8 cellular contexts compared by ENCODE assay signal in genomic region chr1:207822602-207823451, GRCh38.
A peak's percentile ranks its signal among the peaks of the same experiment; 100 is the strongest.
DNase-seq lines count a peak whose midpoint lies in the region; ATAC-seq and TF ChIP-seq lines count a peak whose summit lies in the region.

No MANE protein-coding gene starts in this region.

- peaks cover 63% of the 10 kb centered on the region for H3K4me1 Mint-ChIP-seq in activated CD8-positive, alpha-beta memory T cell treated with anti-CD3 and anti-CD28 coated beads, Interleukin-2, amount 10 ng/mL, durations not matched to agents 7 days and 5 days
- H3K4me1 Mint-ChIP-seq in naive thymus-derived CD8-positive, alpha-beta T cell, result peaks cover 47 to 99% (median 91%) of the 10 kb centered on the region in 4 donors

- no peaks in the 10 kb centered on the region for H3K9me2 ChIP-seq in Karpas-422 (replicated peaks; ENCODE audit: insufficient read depth, low read length)

- H3K4me1 ChIP-seq in ES-I3 (ENCODE audit: insufficient read depth, low read length), result peaks cover 11% of the 10 kb centered on the region; the same call in 1 of the 2 replicates
- H3K4me1 ChIP-seq in Karpas-422 (ENCODE audit: low read length), result peaks cover 81% of the 10 kb centered on the region
- H3K4me1 ChIP-seq in subcutaneous abdominal adipose tissue (ENCODE audit: control insufficient read depth in 5 of 5, insufficient read depth in 5 of 5, low read length in 5 of 5), result peaks cover 31 to 92% (median 90%) of the 10 kb centered on the region in 5 donors

- peak; percentile 59 for ATAC-seq in GM21447 (IDR thresholded peaks at IDR 0.05; ENCODE audit: unreplicated experiment)
- no peak for ATAC-seq in activated CD8-positive, alpha-beta memory T cell treated with anti-CD3 and anti-CD28 coated beads, Interleukin-2, amount 10 ng/mL, durations not matched to agents 7 days and 5 days
- peak; percentile 64 to 67 for ATAC-seq in naive thymus-derived CD8-positive, alpha-beta T cell

- peaks cover 39% of the 10 kb centered on the region for H4K20me1 ChIP-seq in Karpas-422 (ENCODE audit: insufficient read depth, low read depth, low read length)

- DNase-seq in Karpas-422 (peak; percentile 98), epithelial cell of proximal tubule (ENCODE audit: low read depth) (peak; percentile 77), amniotic stem cell (lab: John Stamatoyannopoulos, UW) (no peak)
- peak; percentile 65 for DNase-seq in activated CD8-positive, alpha-beta memory T cell treated with anti-CD3 and anti-CD28 coated beads, Interleukin-2, amount 10 ng/mL, durations not matched to agents 7 days and 5 days
- DNase-seq in naive thymus-derived CD8-positive, alpha-beta T cell, result peak; percentile 56 to 94 (median 86)

- H3K9me3 Mint-ChIP-seq in activated CD8-positive, alpha-beta memory T cell treated with anti-CD3 and anti-CD28 coated beads, Interleukin-2, amount 10 ng/mL, durations not matched to agents 7 days and 5 days (ENCODE audit: low read depth), result no peaks in the 10 kb centered on the region
- H3K9me3 Mint-ChIP-seq in naive thymus-derived CD8-positive, alpha-beta T cell, result peaks cover 0 to 5% (median 0%) of the 10 kb centered on the region in 9 donors

- H3K4me2 ChIP-seq in Karpas-422 (ENCODE audit: low read depth, low read length, poor library complexity, severe bottlenecking), result peak overlapping the region; percentile 95

- H3K27ac ChIP-seq in Karpas-422 (ENCODE audit: low read length) (peak overlapping the region; percentile 99), subcutaneous abdominal adipose tissue (ENCODE audit: low read depth, low read length) (peak overlapping the region; percentile 100)

- H3K27me3 ChIP-seq in Karpas-422 (ENCODE audit: low read length), result no peaks in the 10 kb centered on the region
- no peaks in the 10 kb centered on the region for H3K27me3 ChIP-seq in subcutaneous abdominal adipose tissue (ENCODE audit: control insufficient read depth in 5 of 5, insufficient read depth in 4 of 5, low read length in 5 of 5)

- H3K27ac Mint-ChIP-seq in activated CD8-positive, alpha-beta memory T cell treated with anti-CD3 and anti-CD28 coated beads, Interleukin-2, amount 10 ng/mL, durations not matched to agents 7 days and 5 days, result peak overlapping the region; percentile 100
- H3K27ac Mint-ChIP-seq in naive thymus-derived CD8-positive, alpha-beta T cell, result peak overlapping the region; percentile 96 to 100 (median 98)

- peaks cover 82% of the 10 kb centered on the region for H3K79me2 ChIP-seq in Karpas-422 (ENCODE audit: low read length)

- H3K4me3 Mint-ChIP-seq in activated CD8-positive, alpha-beta memory T cell treated with anti-CD3 and anti-CD28 coated beads, Interleukin-2, amount 10 ng/mL, durations not matched to agents 7 days and 5 days, result peak overlapping the region; percentile 63
- H3K4me3 Mint-ChIP-seq in naive thymus-derived CD8-positive, alpha-beta T cell, result peak overlapping the region; percentile 83 to 99 (median 96)

- peaks cover 23% of the 10 kb centered on the region for H3K36me3 Mint-ChIP-seq in activated CD8-positive, alpha-beta memory T cell treated with anti-CD3 and anti-CD28 coated beads, Interleukin-2, amount 10 ng/mL, durations not matched to agents 7 days and 5 days
- peaks cover 8 to 37% (median 10%) of the 10 kb centered on the region in 3 donors for H3K36me3 Mint-ChIP-seq in naive thymus-derived CD8-positive, alpha-beta T cell

- POLR2A ChIA-PET in naive thymus-derived CD8-positive, alpha-beta T cell (lab: Charles Lee), result interaction anchor here (0.9 to 14.5 kb wide), 19 partner anchors 9 to 900 kb away, joined by 3 to 462 read pairs (median 6); partner anchors contain the start of genes CD46, CD55, FCMR and PLXNA2

- H3K27me3 Mint-ChIP-seq in activated CD8-positive, alpha-beta memory T cell treated with anti-CD3 and anti-CD28 coated beads, Interleukin-2, amount 10 ng/mL, durations not matched to agents 7 days and 5 days, result no peaks in the 10 kb centered on the region
- H3K27me3 Mint-ChIP-seq in naive thymus-derived CD8-positive, alpha-beta T cell, result peaks cover 0 to 6% (median 2%) of the 10 kb centered on the region in 5 donors

- H3K9ac ChIP-seq in ES-I3 (ENCODE audit: low read depth, low read length) (peak overlapping the region; percentile 20; the same call in 1 of the 2 replicates), Karpas-422 (ENCODE audit: low read length) (peak overlapping the region; percentile 90), subcutaneous abdominal adipose tissue (ENCODE audit: low read length in 5 of 5) (peak overlapping the region; percentile 63 to 99 (median 97))

- no peaks in the 10 kb centered on the region for H3K9me3 ChIP-seq in ES-I3 (ENCODE audit: control insufficient read depth, insufficient read depth, low read length)
- H3K9me3 ChIP-seq in Karpas-422 (ENCODE audit: low read length), result no peaks in the 10 kb centered on the region
- no peaks in the 10 kb centered on the region for H3K9me3 ChIP-seq in subcutaneous abdominal adipose tissue (ENCODE audit: control insufficient read depth in 5 of 5, low read length in 5 of 5)

- TF ChIP-seq CTCF in epithelial cell of proximal tubule (conservative IDR thresholded peaks at IDR 0.05; ENCODE audit: low read depth, low read length), result no peak

- CTCF ChIA-PET in activated CD8-positive, alpha-beta memory T cell treated with anti-CD3 and anti-CD28 coated beads, Interleukin-2, amount 10 ng/mL, durations not matched to agents 7 days and 5 days (lab: Charles Lee), result interaction anchor here (0.8 to 15.9 kb wide), 7 partner anchors 10 to 62 kb away, joined by 3 to 414 read pairs (median 6); no protein-coding TSS in a partner anchor

- peak overlapping the region; percentile 84 for H3K4me3 ChIP-seq in Karpas-422 (ENCODE audit: low read length)
- H3K4me3 ChIP-seq in epithelial cell of proximal tubule (ENCODE audit: low read depth, low read length), result peak overlapping the region; percentile 85
- peak overlapping the region; percentile 72 to 96 (median 89) for H3K4me3 ChIP-seq in subcutaneous abdominal adipose tissue (ENCODE audit: low read depth in 1 of 5, low read length in 5 of 5)

- no peak overlapping the region for H2AFZ ChIP-seq in Karpas-422 (ENCODE audit: low read length)

- H3K36me3 ChIP-seq in ES-I3 (ENCODE audit: insufficient read depth, low read length) (no peaks in the 10 kb centered on the region), Karpas-422 (ENCODE audit: insufficient read depth, low read length) (peaks cover 24% of the 10 kb centered on the region), subcutaneous abdominal adipose tissue (ENCODE audit: control insufficient read depth in 5 of 5, insufficient read depth in 5 of 5, low read length in 5 of 5) (peaks cover 8 to 28% (median 20%) of the 10 kb centered on the region in 5 donors)

Comparison
In these comparisons a context has a peak if more than half of its experiments do, and no peak if none do; other contexts are left out.
1. H3K9ac ChIP-seq: peak in every context shown above with its lines; median percentile 97 in subcutaneous abdominal adipose tissue; 90 in Karpas-422; 20 in ES-I3.